ENCODE assay signal across 1 cellular context in genomic region chr2:69643602-69644505, GRCh38.
TF ChIP-seq lines count a peak whose summit lies in the region.

AAK1 (minus strand) TSS chr2:69643739; CDS start chr2:69643040, 699 bp downstream.

TF ChIP-seq in HepG2, 621 proteins besides CTCF, POLR2A, EP300 and RAD21 (continued from another document and continues in another):
- no peak for TF ChIP-seq ZBTB46 (CRISPR knock-in tag; IDR thresholded peaks at IDR 0.05; ENCODE audit: borderline replicate concordance)
- TF ChIP-seq NFYC (CRISPR knock-in tag; IDR thresholded peaks at IDR 0.05), result no peak
- TF ChIP-seq PREB (CRISPR knock-in tag; IDR thresholded peaks at IDR 0.05), result no peak
- peak; percentile 86 for TF ChIP-seq POLR2AphosphoS5 (IDR thresholded peaks at IDR 0.05; ENCODE audit: low read depth, low read length)
- TF ChIP-seq ZNF44 (CRISPR knock-in tag; IDR thresholded peaks at IDR 0.05), result no peak
- no peak for TF ChIP-seq GPN1 (CRISPR knock-in tag; IDR thresholded peaks at IDR 0.05; ENCODE audit: borderline replicate concordance)
- TF ChIP-seq SRSF4 (IDR thresholded peaks at IDR 0.05; ENCODE audit: low read depth, low read length, poor library complexity, severe bottlenecking), result no peak
- TF ChIP-seq JARID2 (CRISPR knock-in tag; IDR thresholded peaks at IDR 0.05; ENCODE audit: insufficient replicate concordance), result no peak
- TF ChIP-seq SP140L (CRISPR knock-in tag; IDR thresholded peaks at IDR 0.05; ENCODE audit: borderline replicate concordance), result no peak
- no peak for TF ChIP-seq FOXM1 (CRISPR knock-in tag; IDR thresholded peaks at IDR 0.05)
- peak; percentile 66; the same call in 1 of the 2 replicates for TF ChIP-seq HDAC2 (CRISPR knock-in tag; IDR thresholded peaks at IDR 0.05)
- no peak; the same call in 1 of the 2 replicates for TF ChIP-seq ZNF891 (CRISPR knock-in tag; IDR thresholded peaks at IDR 0.05)
- TF ChIP-seq ZNF17 (CRISPR knock-in tag; IDR thresholded peaks at IDR 0.05), result no peak
- peak; percentile 47; the same call in 1 of the 2 replicates for TF ChIP-seq RARG (CRISPR knock-in tag; IDR thresholded peaks at IDR 0.05; ENCODE audit: low read depth)
- peak; percentile 61 for TF ChIP-seq TSC22D2 (CRISPR knock-in tag; IDR thresholded peaks at IDR 0.05; ENCODE audit: borderline replicate concordance)
- peak; percentile 71 for TF ChIP-seq TBX2 (CRISPR knock-in tag; IDR thresholded peaks at IDR 0.05; ENCODE audit: borderline replicate concordance)
- TF ChIP-seq NR3C1 (CRISPR knock-in tag; IDR thresholded peaks at IDR 0.05), result no peak
- TF ChIP-seq FOXK2 (IDR thresholded peaks at IDR 0.05), result no peak
- TF ChIP-seq ZNF644 (CRISPR knock-in tag; IDR thresholded peaks at IDR 0.05; ENCODE audit: low read depth), result no peak
- no peak for TF ChIP-seq ZBTB34 (CRISPR knock-in tag; IDR thresholded peaks at IDR 0.05)
- no peak for TF ChIP-seq AKNA (CRISPR knock-in tag; IDR thresholded peaks at IDR 0.05; ENCODE audit: borderline replicate concordance)
- peak; percentile 30; the same call in 1 of the 2 replicates for TF ChIP-seq NR2F2 (IDR thresholded peaks at IDR 0.05; ENCODE audit: borderline replicate concordance, low read depth)
- TF ChIP-seq GABPB1 (CRISPR knock-in tag; IDR thresholded peaks at IDR 0.05), result peak; percentile 95
- TF ChIP-seq ZNF501 (CRISPR knock-in tag; IDR thresholded peaks at IDR 0.05), result peak; percentile 81
- TF ChIP-seq SOX5 (CRISPR knock-in tag; IDR thresholded peaks at IDR 0.05; ENCODE audit: borderline replicate concordance), result no peak; the same call in 1 of the 2 replicates
- TF ChIP-seq E2F5 (CRISPR knock-in tag; conservative IDR thresholded peaks at IDR 0.05), result peak; percentile 47; the same call in 1 of the 2 replicates
- TF ChIP-seq ZNF367 (CRISPR knock-in tag; IDR thresholded peaks at IDR 0.05; ENCODE audit: borderline replicate concordance), result no peak
- TF ChIP-seq ZNF570 (CRISPR knock-in tag; IDR thresholded peaks at IDR 0.05; ENCODE audit: borderline replicate concordance), result no peak
- no peak; the same call in 1 of the 2 replicates for TF ChIP-seq ZNF552 (CRISPR knock-in tag; IDR thresholded peaks at IDR 0.05; ENCODE audit: borderline replicate concordance)
- TF ChIP-seq NFAT5 (CRISPR knock-in tag; IDR thresholded peaks at IDR 0.05), result peak; percentile 68; the same call in 1 of the 2 replicates
- TF ChIP-seq PBX2 (CRISPR knock-in tag; IDR thresholded peaks at IDR 0.05), result no peak
- peak; percentile 34; the same call in 1 of the 2 replicates for TF ChIP-seq MIER3 (CRISPR knock-in tag; IDR thresholded peaks at IDR 0.05; ENCODE audit: borderline replicate concordance)
- no peak for TF ChIP-seq ZFP62 (CRISPR knock-in tag; IDR thresholded peaks at IDR 0.05)
- peak; percentile 47; the same call in 1 of the 2 replicates for TF ChIP-seq BCL6 (CRISPR knock-in tag; IDR thresholded peaks at IDR 0.05)
- peak; percentile 28; the same call in 1 of the 2 replicates for TF ChIP-seq NCOR1 (IDR thresholded peaks at IDR 0.05; ENCODE audit: borderline replicate concordance, low read length)
- no peak for TF ChIP-seq HNF1A (IDR thresholded peaks at IDR 0.05; ENCODE audit: low read depth)
- peak; percentile 83 for TF ChIP-seq HNF1A (CRISPR knock-in tag; IDR thresholded peaks at IDR 0.05; ENCODE audit: borderline replicate concordance)
- TF ChIP-seq MAFK (conservative IDR thresholded peaks at IDR 0.05 in 1 of 2, IDR thresholded peaks at IDR 0.05 in 1 of 2; ENCODE audit: low read length in 2 of 2), result no peak
- no peak for TF ChIP-seq CREBL2 (CRISPR knock-in tag; IDR thresholded peaks at IDR 0.05; ENCODE audit: borderline replicate concordance)
